9 cellular contexts compared by ENCODE assay signal in the genomic region with DNA sequence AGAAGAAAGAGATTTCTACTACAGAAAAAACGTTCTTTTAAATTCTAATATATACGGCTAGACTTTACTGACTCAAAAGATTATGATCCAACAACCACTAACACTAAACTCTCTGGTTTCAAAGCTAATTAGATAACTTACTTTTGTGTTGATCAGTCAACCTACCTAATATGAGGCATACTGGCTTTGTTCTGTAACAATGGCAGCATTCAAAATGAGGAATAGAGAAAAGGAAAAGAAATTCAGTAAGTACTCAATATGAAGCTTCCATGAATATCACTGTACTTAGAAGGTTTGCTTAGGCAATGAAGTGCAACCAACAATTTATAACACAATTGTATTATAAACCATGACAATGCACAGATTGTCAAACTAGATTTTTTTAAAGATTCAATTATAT.
"Had no signal": no experiment of that assay in that cellular context is flagged by ENCODE, and none has a peak within 500 bp of the region (broad histone marks: within the 10 kb centered on the region; RNA-seq: fewer than 3 reads in every experiment).

No MANE protein-coding gene starts in this region.

- FAIRE-seq: HepG2 had no signal

- H2AFZ ChIP-seq: GM23248 had no signal

- DNase-seq: GM23248, GOT3, H7, HFFc6, KBM-7 had no signal

- ATAC-seq: HCT116, HepG2 had no signal

- H3K36me3 ChIP-seq: HAP-1 had no signal

- H3K4me3 ChIP-seq: GM23248, HAP-1 had no signal

- H3K27ac ChIP-seq: GM23248, HL-60 had no signal

- H3K9me3 ChIP-seq: HAP-1 had no signal

- H3K9ac ChIP-seq: GM23248 had no signal
